In the genomic region with DNA sequence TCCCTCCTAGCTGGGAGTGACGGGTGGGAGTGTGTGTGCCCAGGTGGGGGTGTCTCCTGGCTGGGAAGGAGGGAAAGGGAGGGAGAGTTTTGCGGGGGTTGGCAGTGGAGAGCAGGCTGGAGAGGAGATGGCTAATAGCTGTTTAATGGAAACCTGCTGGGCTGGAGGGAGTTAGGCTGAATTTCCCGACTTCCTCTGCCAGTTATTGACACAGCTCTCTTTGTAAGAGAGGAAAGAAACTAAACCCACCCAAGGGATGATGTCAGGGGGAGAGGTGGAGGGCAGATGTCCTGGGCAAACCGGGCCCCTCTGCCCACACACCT, we compare ENCODE assay signal across 1 cellular context.
TF ChIP-seq lines count a peak whose summit lies in the region.

No MANE protein-coding gene starts in this region.

TF ChIP-seq in HepG2, 621 proteins besides CTCF, POLR2A, EP300 and RAD21:
- TF ChIP-seq ZNF317 (CRISPR knock-in tag; IDR thresholded peaks at IDR 0.05) (no peak), ERF (CRISPR knock-in tag; IDR thresholded peaks at IDR 0.05) (0 out of 2 replicates have a peak, but pooled peaks have one; percentile 5), BCL6 (CRISPR knock-in tag; IDR thresholded peaks at IDR 0.05) (no peak), MEIS1 (CRISPR knock-in tag; IDR thresholded peaks at IDR 0.05; ENCODE audit: borderline replicate concordance) (no peak), FOXA1 (IDR thresholded peaks at IDR 0.05) (no peak), FOXA1 (CRISPR knock-in tag; IDR thresholded peaks at IDR 0.05) (peak; percentile 29; the same call in 1 of the 2 replicates), PITX1 (CRISPR knock-in tag; IDR thresholded peaks at IDR 0.05) (0 out of 2 replicates have a peak, but pooled peaks have one; percentile 5), ZNF143 (CRISPR knock-in tag; IDR thresholded peaks at IDR 0.05) (no peak; the same call in 1 of the 2 replicates), ATF1 (CRISPR knock-in tag; IDR thresholded peaks at IDR 0.05) (no peak), ZBTB8A (CRISPR knock-in tag; IDR thresholded peaks at IDR 0.05; ENCODE audit: borderline replicate concordance, low read depth) (no peak)
- TF ChIP-seq, protein P1, sequence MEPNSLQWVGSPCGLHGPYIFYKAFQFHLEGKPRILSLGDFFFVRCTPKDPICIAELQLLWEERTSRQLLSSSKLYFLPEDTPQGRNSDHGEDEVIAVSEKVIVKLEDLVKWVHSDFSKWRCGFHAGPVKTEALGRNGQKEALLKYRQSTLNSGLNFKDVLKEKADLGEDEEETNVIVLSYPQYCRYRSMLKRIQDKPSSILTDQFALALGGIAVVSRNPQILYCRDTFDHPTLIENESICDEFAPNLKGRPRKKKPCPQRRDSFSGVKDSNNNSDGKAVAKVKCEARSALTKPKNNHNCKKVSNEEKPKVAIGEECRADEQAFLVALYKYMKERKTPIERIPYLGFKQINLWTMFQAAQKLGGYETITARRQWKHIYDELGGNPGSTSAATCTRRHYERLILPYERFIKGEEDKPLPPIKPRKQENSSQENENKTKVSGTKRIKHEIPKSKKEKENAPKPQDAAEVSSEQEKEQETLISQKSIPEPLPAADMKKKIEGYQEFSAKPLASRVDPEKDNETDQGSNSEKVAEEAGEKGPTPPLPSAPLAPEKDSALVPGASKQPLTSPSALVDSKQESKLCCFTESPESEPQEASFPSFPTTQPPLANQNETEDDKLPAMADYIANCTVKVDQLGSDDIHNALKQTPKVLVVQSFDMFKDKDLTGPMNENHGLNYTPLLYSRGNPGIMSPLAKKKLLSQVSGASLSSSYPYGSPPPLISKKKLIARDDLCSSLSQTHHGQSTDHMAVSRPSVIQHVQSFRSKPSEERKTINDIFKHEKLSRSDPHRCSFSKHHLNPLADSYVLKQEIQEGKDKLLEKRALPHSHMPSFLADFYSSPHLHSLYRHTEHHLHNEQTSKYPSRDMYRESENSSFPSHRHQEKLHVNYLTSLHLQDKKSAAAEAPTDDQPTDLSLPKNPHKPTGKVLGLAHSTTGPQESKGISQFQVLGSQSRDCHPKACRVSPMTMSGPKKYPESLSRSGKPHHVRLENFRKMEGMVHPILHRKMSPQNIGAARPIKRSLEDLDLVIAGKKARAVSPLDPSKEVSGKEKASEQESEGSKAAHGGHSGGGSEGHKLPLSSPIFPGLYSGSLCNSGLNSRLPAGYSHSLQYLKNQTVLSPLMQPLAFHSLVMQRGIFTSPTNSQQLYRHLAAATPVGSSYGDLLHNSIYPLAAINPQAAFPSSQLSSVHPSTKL (CRISPR knock-in tag; IDR thresholded peaks at IDR 0.05) = no peak
- TF ChIP-seq, protein P2, sequence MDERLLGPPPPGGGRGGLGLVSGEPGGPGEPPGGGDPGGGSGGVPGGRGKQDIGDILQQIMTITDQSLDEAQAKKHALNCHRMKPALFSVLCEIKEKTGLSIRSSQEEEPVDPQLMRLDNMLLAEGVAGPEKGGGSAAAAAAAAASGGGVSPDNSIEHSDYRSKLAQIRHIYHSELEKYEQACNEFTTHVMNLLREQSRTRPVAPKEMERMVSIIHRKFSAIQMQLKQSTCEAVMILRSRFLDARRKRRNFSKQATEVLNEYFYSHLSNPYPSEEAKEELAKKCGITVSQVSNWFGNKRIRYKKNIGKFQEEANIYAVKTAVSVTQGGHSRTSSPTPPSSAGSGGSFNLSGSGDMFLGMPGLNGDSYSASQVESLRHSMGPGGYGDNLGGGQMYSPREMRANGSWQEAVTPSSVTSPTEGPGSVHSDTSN (CRISPR knock-in tag; IDR thresholded peaks at IDR 0.05) = no peak
- TF ChIP-seq, protein P3, sequence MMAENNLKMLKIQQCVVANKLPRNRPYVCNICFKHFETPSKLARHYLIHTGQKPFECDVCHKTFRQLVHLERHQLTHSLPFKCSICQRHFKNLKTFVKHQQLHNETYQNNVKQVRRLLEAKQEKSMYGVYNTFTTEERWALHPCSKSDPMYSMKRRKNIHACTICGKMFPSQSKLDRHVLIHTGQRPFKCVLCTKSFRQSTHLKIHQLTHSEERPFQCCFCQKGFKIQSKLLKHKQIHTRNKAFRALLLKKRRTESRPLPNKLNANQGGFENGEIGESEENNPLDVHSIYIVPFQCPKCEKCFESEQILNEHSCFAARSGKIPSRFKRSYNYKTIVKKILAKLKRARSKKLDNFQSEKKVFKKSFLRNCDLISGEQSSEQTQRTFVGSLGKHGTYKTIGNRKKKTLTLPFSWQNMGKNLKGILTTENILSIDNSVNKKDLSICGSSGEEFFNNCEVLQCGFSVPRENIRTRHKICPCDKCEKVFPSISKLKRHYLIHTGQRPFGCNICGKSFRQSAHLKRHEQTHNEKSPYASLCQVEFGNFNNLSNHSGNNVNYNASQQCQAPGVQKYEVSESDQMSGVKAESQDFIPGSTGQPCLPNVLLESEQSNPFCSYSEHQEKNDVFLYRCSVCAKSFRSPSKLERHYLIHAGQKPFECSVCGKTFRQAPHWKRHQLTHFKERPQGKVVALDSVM (CRISPR knock-in tag; IDR thresholded peaks at IDR 0.05) = no peak
- TF ChIP-seq, protein P4, sequence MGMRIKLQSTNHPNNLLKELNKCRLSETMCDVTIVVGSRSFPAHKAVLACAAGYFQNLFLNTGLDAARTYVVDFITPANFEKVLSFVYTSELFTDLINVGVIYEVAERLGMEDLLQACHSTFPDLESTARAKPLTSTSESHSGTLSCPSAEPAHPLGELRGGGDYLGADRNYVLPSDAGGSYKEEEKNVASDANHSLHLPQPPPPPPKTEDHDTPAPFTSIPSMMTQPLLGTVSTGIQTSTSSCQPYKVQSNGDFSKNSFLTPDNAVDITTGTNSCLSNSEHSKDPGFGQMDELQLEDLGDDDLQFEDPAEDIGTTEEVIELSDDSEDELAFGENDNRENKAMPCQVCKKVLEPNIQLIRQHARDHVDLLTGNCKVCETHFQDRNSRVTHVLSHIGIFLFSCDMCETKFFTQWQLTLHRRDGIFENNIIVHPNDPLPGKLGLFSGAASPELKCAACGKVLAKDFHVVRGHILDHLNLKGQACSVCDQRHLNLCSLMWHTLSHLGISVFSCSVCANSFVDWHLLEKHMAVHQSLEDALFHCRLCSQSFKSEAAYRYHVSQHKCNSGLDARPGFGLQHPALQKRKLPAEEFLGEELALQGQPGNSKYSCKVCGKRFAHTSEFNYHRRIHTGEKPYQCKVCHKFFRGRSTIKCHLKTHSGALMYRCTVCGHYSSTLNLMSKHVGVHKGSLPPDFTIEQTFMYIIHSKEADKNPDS (CRISPR knock-in tag; IDR thresholded peaks at IDR 0.05) = no peak
